ENCODE assay signal across 8 cellular contexts in genomic region chr5:159331099-159331973, GRCh38. TPM values are rescaled to one million over a fixed set of nuclear protein-coding genes. Genes with fewer than 3 reads are reported as not detected.
DNase-seq lines count a peak whose midpoint lies in the region; ATAC-seq and TF ChIP-seq lines count a peak whose summit lies in the region.

No MANE protein-coding gene starts in this region.

- H3K79me1 ChIP-seq in trophoblast cell (ENCODE audit: low read length): peaks cover 3% of the 10 kb centered on the region

- peak overlapping the region; percentile 53 for H2BK120ac ChIP-seq in trophoblast cell (ENCODE audit: insufficient read depth, low read length, poor library complexity)

- POLR2A ChIA-PET in RWPE1 (lab: Yijun Ruan, JAX; ENCODE audit: low non-redundant PET): no interaction called here

- H3K4me3 ChIP-seq in trophoblast cell (ENCODE audit: low read depth, low read length) (peak overlapping the region; percentile 33), urinary bladder (ENCODE audit: low read depth, low read length) (peak overlapping the region; percentile 16)

- peak; percentile 95 for TF ChIP-seq CTCF in RWPE1 (conservative IDR thresholded peaks at IDR 0.05; ENCODE audit: low read depth)

- H3K4me1 ChIP-seq in trophoblast cell (ENCODE audit: control insufficient read depth in 1 of 2, insufficient read depth in 2 of 2, low read length in 2 of 2) (peaks cover 0 to 3% of the 10 kb centered on the region in 2 experiments), urinary bladder (ENCODE audit: insufficient read depth) (no peaks in the 10 kb centered on the region)

- no peak overlapping the region for H2AK5ac ChIP-seq in trophoblast cell (ENCODE audit: low read length)

- DNase-seq in A172 (ENCODE audit: low spot score): peak; percentile 54
- peak; percentile 73 for DNase-seq in RWPE1 (ENCODE audit: low spot score)
- DNase-seq in activated effector memory CD4-positive, alpha-beta T cell treated with anti-CD3 and anti-CD28 coated beads, Interleukin-2, amount 50 U/mL, for 16 hours: peak; percentile 92
- peak; percentile 46 for DNase-seq in glomerular visceral epithelial cell (ENCODE audit: extremely low spot score)
- DNase-seq in trophoblast cell: peak in 1 of 2 donors; percentile 10

- H3K14ac ChIP-seq in trophoblast cell (ENCODE audit: low read length): peak overlapping the region; percentile 41

- peak overlapping the region; percentile 71 for H3K27ac ChIP-seq in RWPE1
- no peak overlapping the region for H3K27ac ChIP-seq in trophoblast cell (ENCODE audit: low read depth, low read length)
- H3K27ac ChIP-seq in urinary bladder (ENCODE audit: low read depth): no peak overlapping the region

- no peaks in the 10 kb centered on the region for H3K27me3 ChIP-seq in trophoblast cell (ENCODE audit: insufficient read depth, low read length)

- H3K36me3 ChIP-seq in trophoblast cell (ENCODE audit: control insufficient read depth in 1 of 2, insufficient read depth in 2 of 2, low read length in 2 of 2): no peaks in the 10 kb centered on the region
- no peaks in the 10 kb centered on the region for H3K36me3 ChIP-seq in urinary bladder (ENCODE audit: insufficient read depth)

- H4K12ac ChIP-seq in trophoblast cell (ENCODE audit: low read depth, low read length): peak overlapping the region; percentile 60

- H4K8ac ChIP-seq in trophoblast cell (ENCODE audit: low read depth, low read length): peak overlapping the region; percentile 75

- peak overlapping the region; percentile 86 for H2AFZ ChIP-seq in trophoblast cell (ENCODE audit: insufficient read depth, low read length, poor library complexity)

- peak overlapping the region; percentile 70 for H3K4me2 ChIP-seq in trophoblast cell (ENCODE audit: low read length)

- ATAC-seq in GM18502 (IDR thresholded peaks at IDR 0.05; ENCODE audit: poor library complexity, unreplicated experiment) (peak; percentile 76), HG03108 (IDR thresholded peaks at IDR 0.05; ENCODE audit: unreplicated experiment) (peak; percentile 48)

- H3K18ac ChIP-seq in trophoblast cell (ENCODE audit: low read length): peak overlapping the region; percentile 39

- H2BK5ac ChIP-seq in trophoblast cell (ENCODE audit: low read depth, low read length, poor library complexity): no peak overlapping the region

- H3K4ac ChIP-seq in trophoblast cell (ENCODE audit: low read depth, low read length): peak overlapping the region; percentile 20

- no peak overlapping the region for H3K23ac ChIP-seq in trophoblast cell (ENCODE audit: low read length)

- no peaks in the 10 kb centered on the region for H3K79me2 ChIP-seq in trophoblast cell (ENCODE audit: control insufficient read depth, insufficient read depth, low read length, poor library complexity)

- no peak overlapping the region for H4K91ac ChIP-seq in trophoblast cell (ENCODE audit: low read depth, low read length)

- H3K9me3 ChIP-seq in trophoblast cell (ENCODE audit: insufficient read depth, low read depth, low read length): peaks cover 2% of the 10 kb centered on the region

- CTCF ChIA-PET in RWPE1 (lab: Yijun Ruan, JAX): interaction anchor here (0.6 to 1.0 kb wide), 7 partner anchors 69 to 1680 kb away, joined by 3 to 7 read pairs (median 3); no protein-coding TSS in a partner anchor

- peak overlapping the region; percentile 30 for H2BK12ac ChIP-seq in trophoblast cell (ENCODE audit: low read length)

- H3K9ac ChIP-seq in trophoblast cell (ENCODE audit: low read length): no peak overlapping the region

- no CpG with 5 or more reads among the region's 50 CpGs for WGBS in trophoblast cell (ENCODE audit: extremely low coverage, insufficient coverage, insufficient read length)
- WGBS in urinary bladder: 7% methylated on average over 50 of the region's 50 CpGs

RNA-seq across cellular contexts. Expression of gene IL12B, which starts 1.0 kb away (rescaled TPM):
- total RNA-seq in A172 (2014; rRNA removed; shearing (Covaris generic)): not detected in 2 replicates
- not detected in 2 replicates for polyA plus RNA-seq in trophoblast cell (2013)
- not detected for total RNA-seq in urinary bladder
- not detected for polyA plus RNA-seq in urinary bladder
